Comparison of ENCODE assay signal across 7 cellular contexts in genomic region chrX:70196961-70197805, GRCh38. TPM values are rescaled to one million over a fixed set of nuclear protein-coding genes. Genes with fewer than 3 reads are reported as not detected.
DNase-seq lines count a peak whose midpoint lies in the region; ATAC-seq, FAIRE-seq and TF ChIP-seq lines count a peak whose summit lies in the region.

No MANE protein-coding gene starts in this region.

- H3K4me2 ChIP-seq in HCT116 (ENCODE audit: low read length): peak overlapping the region; percentile 60

- H3K27ac Mint-ChIP-seq in activated B cell treated with CpG ODN at 0.5 μM for 24 hours: no peak overlapping the region

- CTCF ChIA-PET in HCT116 (lab: Charles Lee) (interaction anchor here (1.8 kb wide), 1 partner anchor 66 kb away, joined by 4 read pairs; no protein-coding TSS in a partner anchor), activated B cell treated with CpG ODN at 0.5 μM for 24 hours (lab: Charles Lee) (interaction anchor here (1.0 to 1.6 kb wide), 3 partner anchors 236 to 250 kb away, joined by 3 read pairs; no protein-coding TSS in a partner anchor)

- H3K4me1 Mint-ChIP-seq in activated B cell treated with CpG ODN at 0.5 μM for 24 hours: peaks cover 4% of the 10 kb centered on the region

- H3K4me3 ChIP-seq in HCT116 (replicated peaks in 1 of 2; ENCODE audit: low read depth in 1 of 2, low read length in 2 of 2) (0 out of 4 replicates have a peak overlapping the region, but pooled peaks of 1 of the 2 experiments have one; percentile 13), lower lobe of right lung (no peak overlapping the region)

- peaks cover 2% of the 10 kb centered on the region for H3K27me3 Mint-ChIP-seq in activated B cell treated with CpG ODN at 0.5 μM for 24 hours

- no peaks in the 10 kb centered on the region for H3K9me3 Mint-ChIP-seq in activated B cell treated with CpG ODN at 0.5 μM for 24 hours

- TF ChIP-seq POLR2A in GM12891 (IDR thresholded peaks at IDR 0.05; ENCODE audit: low read depth, low read length) (no peak), HCT116 (IDR thresholded peaks at IDR 0.05; ENCODE audit: borderline replicate concordance, extremely low read depth, insufficient read depth, insufficient read length) (no peak)

- H3K79me2 ChIP-seq in HCT116 (ENCODE audit: insufficient read depth, low read length): no peaks in the 10 kb centered on the region

- FAIRE-seq in GM12891 (lab: Jason Lieb, UNC): peak; percentile 68

- H3K27me3 ChIP-seq in HCT116 (ENCODE audit: insufficient read depth, low read length) (no peaks in the 10 kb centered on the region), lower lobe of right lung (ENCODE audit: low read depth) (no peaks in the 10 kb centered on the region)

- RAD21 ChIA-PET in HCT116 (lab: Charles Lee; ENCODE audit: low non-redundant PET in 1 of 2, low total read pairs in 2 of 2, uncharacterized antibody in 2 of 2, unreplicated experiment in 2 of 2): interaction anchor here in 1 of 2 experiments (0.7 kb wide), 1 partner anchor 94 kb away, joined by 3 read pairs; no protein-coding TSS in a partner anchor

- no TSS peak for BruUV-seq in HCT116 (replicated peaks; lab: Mats Ljungman, UMichigan)

- H2AFZ ChIP-seq in HCT116 (ENCODE audit: low read depth, low read length, poor library complexity, severe bottlenecking): peak overlapping the region; percentile 98

- H3K4me3 Mint-ChIP-seq in activated B cell treated with CpG ODN at 0.5 μM for 24 hours: peak overlapping the region; percentile 6

- DNase-seq in GM12891 (ENCODE audit: insufficient read length, low spot score) (peak; percentile 11), HCT116 (ENCODE audit: low read depth, low spot score) (peak; percentile 60), NCI-H146 treated with DMSO at 0.1 percent for 48 hours (lab: John Stamatoyannopoulos, UW; ENCODE audit: unreplicated experiment) (peak; percentile 67), activated B cell treated with CpG ODN at 0.5 μM for 24 hours (peak; percentile 14), lower lobe of right lung (no peak)
- DNase-seq in central memory CD4-positive, alpha-beta T cell: peak; percentile 48
- peak; percentile 22 to 32 for DNase-seq in stimulated activated CD8-positive, alpha-beta memory T cell treated with anti-CD3 and anti-CD28 coated beads, Interleukin-7, amount 100 ng/mL, for 4 hours (ENCODE audit: low read depth in 2 of 2)

- ATAC-seq in HCT116: peak; percentile 97
- peak; percentile 79 for ATAC-seq in activated B cell treated with CpG ODN at 0.5 μM for 24 hours (ENCODE audit: low read depth)
- peak; percentile 59 to 72 for ATAC-seq in lower lobe of right lung

- TF ChIP-seq RAD21 in HCT116 (IDR thresholded peaks at IDR 0.05; ENCODE audit: low read depth): peak; percentile 81

- H4K20me1 ChIP-seq in HCT116 (ENCODE audit: insufficient read depth): no peaks in the 10 kb centered on the region

- H3K9me3 ChIP-seq in HCT116 (ENCODE audit: control insufficient read depth in 1 of 2, insufficient read depth in 1 of 2, low read depth in 1 of 2, low read length in 2 of 2) (no peaks in the 10 kb centered on the region), lower lobe of right lung (no peaks in the 10 kb centered on the region)

- H3K36me3 ChIP-seq in HCT116 (ENCODE audit: control insufficient read depth in 1 of 2, insufficient read depth in 2 of 2, low read length in 2 of 2) (no peaks in the 10 kb centered on the region), lower lobe of right lung (no peaks in the 10 kb centered on the region)

- POLR2A ChIA-PET in HCT116 (lab: Charles Lee) (no interaction called here), activated B cell treated with CpG ODN at 0.5 μM for 24 hours (lab: Charles Lee) (no interaction called here)

- H3K27ac ChIP-seq in HCT116 (ENCODE audit: low read depth, low read length): no peak overlapping the region
- H3K27ac ChIP-seq in lower lobe of right lung: no peak overlapping the region

- peak; percentile 60 to 80 (median 67) for TF ChIP-seq CTCF in HCT116 (IDR thresholded peaks at IDR 0.05 in 2 of 3, conservative IDR thresholded peaks at IDR 0.05 in 1 of 3; ENCODE audit: borderline replicate concordance in 1 of 3, insufficient read depth in 1 of 3, low read depth in 2 of 3, low read length in 2 of 3)
- TF ChIP-seq CTCF in activated B cell treated with CpG ODN at 0.5 μM for 24 hours (IDR thresholded peaks at IDR 0.05): no peak
- peak; percentile 61 for TF ChIP-seq CTCF in lower lobe of right lung (IDR thresholded peaks at IDR 0.05)

- H3K4me1 ChIP-seq in HCT116 (ENCODE audit: control insufficient read depth in 1 of 2, insufficient read depth in 2 of 2, low read length in 2 of 2) (peaks cover 0 to 5% of the 10 kb centered on the region in 2 experiments; a peak in 1 of 4 replicates), lower lobe of right lung (no peaks in the 10 kb centered on the region)

- no peaks in the 10 kb centered on the region for H3K9me2 ChIP-seq in HCT116 (ENCODE audit: insufficient read depth)

- intact Hi-C loops in HCT116 (cut with micrococcal nuclease) (loop anchor here (5.0 kb wide), 1 partner anchor 65 kb away; the partner anchor contains the start of gene P2RY4), activated B cell treated with CpG ODN at 0.5 μM for 24 hours (cut with micrococcal nuclease) (loop anchor here (1.0 to 10.0 kb wide), 4 partner anchors 237 to 988 kb away; no protein-coding TSS in a partner anchor), lower lobe of right lung (cut with DNase I) (no loop called here)

- no peaks in the 10 kb centered on the region for H3K36me3 Mint-ChIP-seq in activated B cell treated with CpG ODN at 0.5 μM for 24 hours (ENCODE audit: low read depth)

- H3K9ac ChIP-seq in HCT116 (ENCODE audit: low read length): no peak overlapping the region

TF ChIP-seq in GM12891, 5 proteins besides CTCF, POLR2A, EP300 and RAD21:
- TF ChIP-seq PAX5 (IDR thresholded peaks at IDR 0.05; ENCODE audit: insufficient read depth, low read length, severe bottlenecking) (no peak), TAF1 (IDR thresholded peaks at IDR 0.05; ENCODE audit: low read depth, low read length) (no peak), SPI1 (IDR thresholded peaks at IDR 0.05; ENCODE audit: low read depth, low read length) (no peak), POLR2AphosphoS5 (IDR thresholded peaks at IDR 0.05; ENCODE audit: low read depth, low read length) (no peak), POU2F2 (IDR thresholded peaks at IDR 0.05; ENCODE audit: low read depth, low read length) (no peak)

TF ChIP-seq in HCT116, 20 proteins besides CTCF, POLR2A, EP300 and RAD21:
- TF ChIP-seq MAX (IDR thresholded peaks at IDR 0.05): no peak
- TF ChIP-seq YY1 (IDR thresholded peaks at IDR 0.05; ENCODE audit: extremely low read depth, insufficient replicate concordance, low read depth, low read length): no peak
- TF ChIP-seq EZH2 (IDR thresholded peaks at IDR 0.05): no peak
- TF ChIP-seq ZFX (IDR thresholded peaks at IDR 0.05): no peak
- TF ChIP-seq JUND (IDR thresholded peaks at IDR 0.05): no peak
- TF ChIP-seq REST (IDR thresholded peaks at IDR 0.05; ENCODE audit: low read depth): no peak

RNA-seq across cellular contexts. Expression of gene DGAT2L6, which starts 19.9 kb away (rescaled TPM):
- polyA plus RNA-seq in GM12891 (2012; ENCODE audit: low read depth, missing spikeins): not detected
- total RNA-seq in HCT116 (2021; ENCODE audit: unreplicated experiment): not detected
- polyA plus RNA-seq in HCT116 (2012): not detected in 2 replicates
- not detected in 2 replicates for total RNA-seq in activated B cell treated with CpG ODN at 0.5 μM for 24 hours
- total RNA-seq in lower lobe of right lung: not detected

RNA-seq across cellular contexts. Expression of gene AWAT1, which starts 37.3 kb away (rescaled TPM):
- not detected for polyA plus RNA-seq in GM12891 (2012; ENCODE audit: low read depth, missing spikeins)
- total RNA-seq in HCT116 (2021; ENCODE audit: unreplicated experiment) (not detected), activated B cell treated with CpG ODN at 0.5 μM for 24 hours (not detected in 2 replicates), lower lobe of right lung (not detected)
- not detected in 2 replicates for polyA plus RNA-seq in HCT116 (2012)
